Comparison of ENCODE assay signal across 1 cellular context in the genomic region with DNA sequence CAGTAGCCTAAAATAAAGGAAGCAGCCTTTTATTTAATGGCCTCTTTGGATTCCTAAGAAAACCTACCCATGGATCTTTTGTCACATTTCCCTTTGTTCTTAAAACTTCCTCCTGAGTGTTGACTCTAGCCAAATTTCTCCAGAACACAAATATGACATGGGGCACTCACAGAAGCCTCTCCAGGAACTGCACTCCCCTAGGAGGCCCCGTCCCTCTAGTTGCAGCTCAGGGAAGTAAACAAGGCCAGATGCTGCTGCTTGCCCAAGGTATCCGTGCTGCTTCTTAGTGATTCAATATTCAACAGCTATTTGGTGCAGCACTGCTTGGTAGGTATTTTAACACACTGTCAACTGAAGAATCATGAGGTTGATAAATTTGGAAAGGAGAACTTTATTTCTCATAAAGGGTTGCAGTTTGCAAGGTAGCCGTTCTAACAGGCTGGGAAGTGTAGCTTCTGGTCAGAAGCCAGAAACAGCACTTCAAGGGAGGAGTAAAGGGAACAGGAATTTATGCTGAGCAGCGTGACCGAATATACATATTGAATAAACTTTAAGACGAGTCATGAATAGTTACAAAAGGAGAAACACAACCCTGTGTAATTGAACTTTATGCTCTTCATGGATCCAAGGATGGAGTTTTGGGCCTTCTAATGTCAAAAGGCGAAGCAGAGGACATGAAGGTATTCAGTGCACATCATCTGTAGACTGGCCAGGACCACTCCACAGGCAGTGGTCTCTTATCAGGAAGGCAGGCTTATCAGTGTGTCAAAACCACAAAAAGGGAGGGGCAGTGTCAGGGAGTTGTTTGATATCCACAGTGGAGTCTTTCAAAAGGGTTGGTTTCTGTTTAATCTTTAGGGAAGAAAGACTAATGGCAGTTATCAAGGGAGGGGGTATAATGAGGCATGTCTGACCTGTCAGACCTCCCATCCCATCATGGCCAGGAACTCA.
A peak's percentile ranks its signal among the peaks of the same experiment; 100 is the strongest.
TF ChIP-seq lines count a peak whose summit lies in the region.

No MANE protein-coding gene starts in this region.

TF ChIP-seq in K562, 482 proteins besides CTCF, POLR2A, EP300 and RAD21 (continues in another document):
- TF ChIP-seq, protein P1, sequence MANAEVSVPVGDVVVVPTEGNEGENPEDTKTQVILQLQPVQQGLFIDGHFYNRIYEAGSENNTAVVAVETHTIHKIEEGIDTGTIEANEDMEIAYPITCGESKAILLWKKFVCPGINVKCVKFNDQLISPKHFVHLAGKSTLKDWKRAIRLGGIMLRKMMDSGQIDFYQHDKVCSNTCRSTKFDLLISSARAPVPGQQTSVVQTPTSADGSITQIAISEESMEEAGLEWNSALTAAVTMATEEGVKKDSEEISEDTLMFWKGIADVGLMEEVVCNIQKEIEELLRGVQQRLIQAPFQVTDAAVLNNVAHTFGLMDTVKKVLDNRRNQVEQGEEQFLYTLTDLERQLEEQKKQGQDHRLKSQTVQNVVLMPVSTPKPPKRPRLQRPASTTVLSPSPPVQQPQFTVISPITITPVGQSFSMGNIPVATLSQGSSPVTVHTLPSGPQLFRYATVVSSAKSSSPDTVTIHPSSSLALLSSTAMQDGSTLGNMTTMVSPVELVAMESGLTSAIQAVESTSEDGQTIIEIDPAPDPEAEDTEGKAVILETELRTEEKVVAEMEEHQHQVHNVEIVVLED (CRISPR knock-in tag; IDR thresholded peaks at IDR 0.05) = no peak
- TF ChIP-seq POLR2B (IDR thresholded peaks at IDR 0.05; ENCODE audit: low read depth, partially characterized antibody) = no peak
- no peak for TF ChIP-seq RB1 (IDR thresholded peaks at IDR 0.05; ENCODE audit: low read depth)
- peak; percentile 32; the same call in 1 of the 2 replicates for TF ChIP-seq ZFP1 (CRISPR knock-in tag; IDR thresholded peaks at IDR 0.05)
- no peak for TF ChIP-seq ZNF224 (CRISPR knock-in tag; IDR thresholded peaks at IDR 0.05)
- TF ChIP-seq, protein P2, sequence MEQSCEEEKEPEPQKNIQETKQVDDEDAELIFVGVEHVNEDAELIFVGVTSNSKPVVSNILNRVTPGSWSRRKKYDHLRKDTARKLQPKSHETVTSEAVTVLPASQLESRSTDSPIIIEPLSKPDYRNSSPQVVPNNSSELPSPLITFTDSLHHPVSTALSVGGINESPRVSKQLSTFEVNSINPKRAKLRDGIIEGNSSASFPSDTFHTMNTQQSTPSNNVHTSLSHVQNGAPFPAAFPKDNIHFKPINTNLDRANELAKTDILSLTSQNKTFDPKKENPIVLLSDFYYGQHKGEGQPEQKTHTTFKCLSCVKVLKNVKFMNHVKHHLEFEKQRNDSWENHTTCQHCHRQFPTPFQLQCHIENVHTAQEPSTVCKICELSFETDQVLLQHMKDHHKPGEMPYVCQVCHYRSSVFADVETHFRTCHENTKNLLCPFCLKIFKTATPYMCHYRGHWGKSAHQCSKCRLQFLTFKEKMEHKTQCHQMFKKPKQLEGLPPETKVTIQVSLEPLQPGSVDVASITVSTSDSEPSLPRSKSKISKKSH (CRISPR knock-in tag; IDR thresholded peaks at IDR 0.05) = no peak
- TF ChIP-seq, protein P3, sequence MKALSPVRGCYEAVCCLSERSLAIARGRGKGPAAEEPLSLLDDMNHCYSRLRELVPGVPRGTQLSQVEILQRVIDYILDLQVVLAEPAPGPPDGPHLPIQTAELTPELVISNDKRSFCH (CRISPR knock-in tag; IDR thresholded peaks at IDR 0.05) = no peak
- TF ChIP-seq, protein P3 (tag; IDR thresholded peaks at IDR 0.05) = no peak
- TF ChIP-seq RAD51 (IDR thresholded peaks at IDR 0.05; ENCODE audit: borderline replicate concordance, low read depth) = no peak
- no peak for TF ChIP-seq HDAC8 (tag; IDR thresholded peaks at IDR 0.05)
- TF ChIP-seq, protein P4, sequence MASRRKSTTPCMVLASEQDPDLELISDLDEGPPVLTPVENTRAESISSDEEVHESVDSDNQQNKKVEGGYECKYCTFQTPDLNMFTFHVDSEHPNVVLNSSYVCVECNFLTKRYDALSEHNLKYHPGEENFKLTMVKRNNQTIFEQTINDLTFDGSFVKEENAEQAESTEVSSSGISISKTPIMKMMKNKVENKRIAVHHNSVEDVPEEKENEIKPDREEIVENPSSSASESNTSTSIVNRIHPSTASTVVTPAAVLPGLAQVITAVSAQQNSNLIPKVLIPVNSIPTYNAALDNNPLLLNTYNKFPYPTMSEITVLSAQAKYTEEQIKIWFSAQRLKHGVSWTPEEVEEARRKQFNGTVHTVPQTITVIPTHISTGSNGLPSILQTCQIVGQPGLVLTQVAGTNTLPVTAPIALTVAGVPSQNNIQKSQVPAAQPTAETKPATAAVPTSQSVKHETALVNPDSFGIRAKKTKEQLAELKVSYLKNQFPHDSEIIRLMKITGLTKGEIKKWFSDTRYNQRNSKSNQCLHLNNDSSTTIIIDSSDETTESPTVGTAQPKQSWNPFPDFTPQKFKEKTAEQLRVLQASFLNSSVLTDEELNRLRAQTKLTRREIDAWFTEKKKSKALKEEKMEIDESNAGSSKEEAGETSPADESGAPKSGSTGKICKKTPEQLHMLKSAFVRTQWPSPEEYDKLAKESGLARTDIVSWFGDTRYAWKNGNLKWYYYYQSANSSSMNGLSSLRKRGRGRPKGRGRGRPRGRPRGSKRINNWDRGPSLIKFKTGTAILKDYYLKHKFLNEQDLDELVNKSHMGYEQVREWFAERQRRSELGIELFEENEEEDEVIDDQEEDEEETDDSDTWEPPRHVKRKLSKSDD (conservative IDR thresholded peaks at IDR 0.05; ENCODE audit: low read length) = no peak
- TF ChIP-seq ZBED1 (IDR thresholded peaks at IDR 0.05) = no peak
- TF ChIP-seq NEUROD1 (IDR thresholded peaks at IDR 0.05; ENCODE audit: borderline replicate concordance, low read depth, low read length, partially characterized antibody) = no peak
- TF ChIP-seq MIER1 (IDR thresholded peaks at IDR 0.05; ENCODE audit: low read depth) = no peak
- TF ChIP-seq ZNF584 (CRISPR knock-in tag; IDR thresholded peaks at IDR 0.05; ENCODE audit: low read depth) = no peak
- TF ChIP-seq NFIX (CRISPR knock-in tag; IDR thresholded peaks at IDR 0.05; ENCODE audit: low read depth) = no peak
- no peak for TF ChIP-seq ZNF324 (CRISPR knock-in tag; IDR thresholded peaks at IDR 0.05)
- TF ChIP-seq ZNF780A (CRISPR knock-in tag; IDR thresholded peaks at IDR 0.05) = no peak
- TF ChIP-seq ZBTB1 (CRISPR knock-in tag; IDR thresholded peaks at IDR 0.05; ENCODE audit: borderline replicate concordance, low read depth) = no peak
- no peak for TF ChIP-seq GTF2A2 (tag; IDR thresholded peaks at IDR 0.05)
- no peak for TF ChIP-seq SAP30 (IDR thresholded peaks at IDR 0.05; ENCODE audit: borderline replicate concordance, insufficient read depth, low read depth, low read length, poor library complexity, severe bottlenecking)
- peak; percentile 40 for TF ChIP-seq CBFA2T2 (conservative IDR thresholded peaks at IDR 0.05)
- TF ChIP-seq NCOA6 (IDR thresholded peaks at IDR 0.05) = no peak
- TF ChIP-seq ZNF561 (CRISPR knock-in tag; conservative IDR thresholded peaks at IDR 0.05) = no peak
- TF ChIP-seq, protein P5, sequence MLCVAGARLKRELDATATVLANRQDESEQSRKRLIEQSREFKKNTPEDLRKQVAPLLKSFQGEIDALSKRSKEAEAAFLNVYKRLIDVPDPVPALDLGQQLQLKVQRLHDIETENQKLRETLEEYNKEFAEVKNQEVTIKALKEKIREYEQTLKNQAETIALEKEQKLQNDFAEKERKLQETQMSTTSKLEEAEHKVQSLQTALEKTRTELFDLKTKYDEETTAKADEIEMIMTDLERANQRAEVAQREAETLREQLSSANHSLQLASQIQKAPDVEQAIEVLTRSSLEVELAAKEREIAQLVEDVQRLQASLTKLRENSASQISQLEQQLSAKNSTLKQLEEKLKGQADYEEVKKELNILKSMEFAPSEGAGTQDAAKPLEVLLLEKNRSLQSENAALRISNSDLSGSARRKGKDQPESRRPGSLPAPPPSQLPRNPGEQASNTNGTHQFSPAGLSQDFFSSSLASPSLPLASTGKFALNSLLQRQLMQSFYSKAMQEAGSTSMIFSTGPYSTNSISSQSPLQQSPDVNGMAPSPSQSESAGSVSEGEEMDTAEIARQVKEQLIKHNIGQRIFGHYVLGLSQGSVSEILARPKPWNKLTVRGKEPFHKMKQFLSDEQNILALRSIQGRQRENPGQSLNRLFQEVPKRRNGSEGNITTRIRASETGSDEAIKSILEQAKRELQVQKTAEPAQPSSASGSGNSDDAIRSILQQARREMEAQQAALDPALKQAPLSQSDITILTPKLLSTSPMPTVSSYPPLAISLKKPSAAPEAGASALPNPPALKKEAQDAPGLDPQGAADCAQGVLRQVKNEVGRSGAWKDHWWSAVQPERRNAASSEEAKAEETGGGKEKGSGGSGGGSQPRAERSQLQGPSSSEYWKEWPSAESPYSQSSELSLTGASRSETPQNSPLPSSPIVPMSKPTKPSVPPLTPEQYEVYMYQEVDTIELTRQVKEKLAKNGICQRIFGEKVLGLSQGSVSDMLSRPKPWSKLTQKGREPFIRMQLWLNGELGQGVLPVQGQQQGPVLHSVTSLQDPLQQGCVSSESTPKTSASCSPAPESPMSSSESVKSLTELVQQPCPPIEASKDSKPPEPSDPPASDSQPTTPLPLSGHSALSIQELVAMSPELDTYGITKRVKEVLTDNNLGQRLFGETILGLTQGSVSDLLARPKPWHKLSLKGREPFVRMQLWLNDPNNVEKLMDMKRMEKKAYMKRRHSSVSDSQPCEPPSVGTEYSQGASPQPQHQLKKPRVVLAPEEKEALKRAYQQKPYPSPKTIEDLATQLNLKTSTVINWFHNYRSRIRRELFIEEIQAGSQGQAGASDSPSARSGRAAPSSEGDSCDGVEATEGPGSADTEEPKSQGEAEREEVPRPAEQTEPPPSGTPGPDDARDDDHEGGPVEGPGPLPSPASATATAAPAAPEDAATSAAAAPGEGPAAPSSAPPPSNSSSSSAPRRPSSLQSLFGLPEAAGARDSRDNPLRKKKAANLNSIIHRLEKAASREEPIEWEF (CRISPR knock-in tag; IDR thresholded peaks at IDR 0.05) = no peak
- TF ChIP-seq SUPT5H (IDR thresholded peaks at IDR 0.05) = no peak
- TF ChIP-seq TAF15 (IDR thresholded peaks at IDR 0.05; ENCODE audit: low read depth, low read length) = no peak
- TF ChIP-seq, protein P6, sequence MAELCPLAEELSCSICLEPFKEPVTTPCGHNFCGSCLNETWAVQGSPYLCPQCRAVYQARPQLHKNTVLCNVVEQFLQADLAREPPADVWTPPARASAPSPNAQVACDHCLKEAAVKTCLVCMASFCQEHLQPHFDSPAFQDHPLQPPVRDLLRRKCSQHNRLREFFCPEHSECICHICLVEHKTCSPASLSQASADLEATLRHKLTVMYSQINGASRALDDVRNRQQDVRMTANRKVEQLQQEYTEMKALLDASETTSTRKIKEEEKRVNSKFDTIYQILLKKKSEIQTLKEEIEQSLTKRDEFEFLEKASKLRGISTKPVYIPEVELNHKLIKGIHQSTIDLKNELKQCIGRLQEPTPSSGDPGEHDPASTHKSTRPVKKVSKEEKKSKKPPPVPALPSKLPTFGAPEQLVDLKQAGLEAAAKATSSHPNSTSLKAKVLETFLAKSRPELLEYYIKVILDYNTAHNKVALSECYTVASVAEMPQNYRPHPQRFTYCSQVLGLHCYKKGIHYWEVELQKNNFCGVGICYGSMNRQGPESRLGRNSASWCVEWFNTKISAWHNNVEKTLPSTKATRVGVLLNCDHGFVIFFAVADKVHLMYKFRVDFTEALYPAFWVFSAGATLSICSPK (IDR thresholded peaks at IDR 0.05; ENCODE audit: borderline replicate concordance) = no peak
- TF ChIP-seq, protein P7, sequence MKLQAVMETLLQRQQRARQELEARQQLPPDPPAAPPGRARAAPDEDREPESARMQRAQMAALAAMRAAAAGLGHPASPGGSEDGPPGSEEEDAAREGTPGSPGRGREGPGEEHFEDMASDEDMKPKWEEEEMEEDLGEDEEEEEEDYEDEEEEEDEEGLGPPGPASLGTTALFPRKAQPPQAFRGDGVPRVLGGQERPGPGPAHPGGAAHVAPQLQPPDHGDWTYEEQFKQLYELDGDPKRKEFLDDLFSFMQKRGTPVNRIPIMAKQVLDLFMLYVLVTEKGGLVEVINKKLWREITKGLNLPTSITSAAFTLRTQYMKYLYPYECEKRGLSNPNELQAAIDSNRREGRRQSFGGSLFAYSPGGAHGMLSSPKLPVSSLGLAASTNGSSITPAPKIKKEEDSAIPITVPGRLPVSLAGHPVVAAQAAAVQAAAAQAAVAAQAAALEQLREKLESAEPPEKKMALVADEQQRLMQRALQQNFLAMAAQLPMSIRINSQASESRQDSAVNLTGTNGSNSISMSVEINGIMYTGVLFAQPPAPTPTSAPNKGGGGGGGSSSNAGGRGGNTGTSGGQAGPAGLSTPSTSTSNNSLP (IDR thresholded peaks at IDR 0.05; ENCODE audit: borderline replicate concordance, low read depth, low read length) = no peak
- TF ChIP-seq NRF1 (conservative IDR thresholded peaks at IDR 0.05 in 1 of 2, IDR thresholded peaks at IDR 0.05 in 1 of 2) = no peak
- TF ChIP-seq GTF2E2 (tag; IDR thresholded peaks at IDR 0.05) = no peak
- TF ChIP-seq ARID1B (IDR thresholded peaks at IDR 0.05) = peak; percentile 83
- no peak for TF ChIP-seq HIVEP1 (CRISPR knock-in tag; IDR thresholded peaks at IDR 0.05)
- TF ChIP-seq ZNF830 (CRISPR knock-in tag; IDR thresholded peaks at IDR 0.05) = no peak
- TF ChIP-seq NFE2L1 (tag; IDR thresholded peaks at IDR 0.05; ENCODE audit: borderline replicate concordance, low read depth) = no peak
- no peak for TF ChIP-seq TFAM (CRISPR knock-in tag; conservative IDR thresholded peaks at IDR 0.05)
- no peak for TF ChIP-seq POLR2G (IDR thresholded peaks at IDR 0.05; ENCODE audit: low read depth, low read length)
- TF ChIP-seq, protein P8, sequence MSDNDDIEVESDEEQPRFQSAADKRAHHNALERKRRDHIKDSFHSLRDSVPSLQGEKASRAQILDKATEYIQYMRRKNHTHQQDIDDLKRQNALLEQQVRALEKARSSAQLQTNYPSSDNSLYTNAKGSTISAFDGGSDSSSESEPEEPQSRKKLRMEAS (CRISPR knock-in tag; IDR thresholded peaks at IDR 0.05) = no peak
- TF ChIP-seq, protein P9, sequence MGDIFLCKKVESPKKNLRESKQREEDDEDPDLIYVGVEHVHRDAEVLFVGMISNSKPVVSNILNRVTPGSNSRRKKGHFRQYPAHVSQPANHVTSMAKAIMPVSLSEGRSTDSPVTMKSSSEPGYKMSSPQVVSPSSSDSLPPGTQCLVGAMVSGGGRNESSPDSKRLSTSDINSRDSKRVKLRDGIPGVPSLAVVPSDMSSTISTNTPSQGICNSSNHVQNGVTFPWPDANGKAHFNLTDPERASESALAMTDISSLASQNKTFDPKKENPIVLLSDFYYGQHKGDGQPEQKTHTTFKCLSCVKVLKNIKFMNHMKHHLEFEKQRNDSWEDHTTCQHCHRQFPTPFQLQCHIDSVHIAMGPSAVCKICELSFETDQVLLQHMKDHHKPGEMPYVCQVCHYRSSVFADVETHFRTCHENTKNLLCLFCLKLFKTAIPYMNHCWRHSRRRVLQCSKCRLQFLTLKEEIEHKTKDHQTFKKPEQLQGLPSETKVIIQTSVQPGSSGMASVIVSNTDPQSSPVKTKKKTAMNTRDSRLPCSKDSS (IDR thresholded peaks at IDR 0.05; ENCODE audit: low read depth, partially characterized antibody) = no peak
- no peak for TF ChIP-seq MYNN (IDR thresholded peaks at IDR 0.05)
- no peak for TF ChIP-seq MYNN (CRISPR knock-in tag; IDR thresholded peaks at IDR 0.05)
- TF ChIP-seq, protein P10, sequence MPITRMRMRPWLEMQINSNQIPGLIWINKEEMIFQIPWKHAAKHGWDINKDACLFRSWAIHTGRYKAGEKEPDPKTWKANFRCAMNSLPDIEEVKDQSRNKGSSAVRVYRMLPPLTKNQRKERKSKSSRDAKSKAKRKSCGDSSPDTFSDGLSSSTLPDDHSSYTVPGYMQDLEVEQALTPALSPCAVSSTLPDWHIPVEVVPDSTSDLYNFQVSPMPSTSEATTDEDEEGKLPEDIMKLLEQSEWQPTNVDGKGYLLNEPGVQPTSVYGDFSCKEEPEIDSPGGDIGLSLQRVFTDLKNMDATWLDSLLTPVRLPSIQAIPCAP (CRISPR knock-in tag; IDR thresholded peaks at IDR 0.05; ENCODE audit: borderline replicate concordance) = no peak
- no peak for TF ChIP-seq JUN (IDR thresholded peaks at IDR 0.05; ENCODE audit: borderline replicate concordance, low read depth, low read length)
- no peak for TF ChIP-seq JUN (CRISPR knock-in tag; IDR thresholded peaks at IDR 0.05; ENCODE audit: borderline replicate concordance)
